9 cellular contexts compared by ENCODE assay signal in genomic region chr4:82780398-82781231, GRCh38. TPM values are rescaled to one million over a fixed set of nuclear protein-coding genes. Genes with fewer than 3 reads are reported as not detected.
DNase-seq lines count a peak whose midpoint lies in the region; ATAC-seq and TF ChIP-seq lines count a peak whose summit lies in the region.
"Had no signal": no experiment of that assay in that cellular context is flagged by ENCODE, and none has a peak within 500 bp of the region (broad histone marks: within the 10 kb centered on the region; RNA-seq: fewer than 3 reads in every experiment).

No MANE protein-coding gene starts in this region.

- ATAC-seq in HG02973 (IDR thresholded peaks at IDR 0.05; ENCODE audit: unreplicated experiment): peak; percentile 81
- no peak for ATAC-seq in esophagus mucosa

- no peaks in the 10 kb centered on the region for H3K27me3 Mint-ChIP-seq in osteocyte (ENCODE audit: unreplicated experiment)
- H3K27me3 Mint-ChIP-seq: activated naive CD8-positive, alpha-beta T cell had no signal

- no peak overlapping the region for H3K4me3 Mint-ChIP-seq in osteocyte (ENCODE audit: unreplicated experiment)
- H3K4me3 Mint-ChIP-seq: activated naive CD8-positive, alpha-beta T cell had no signal

- H3K9me3 Mint-ChIP-seq in osteocyte (ENCODE audit: unreplicated experiment): no peaks in the 10 kb centered on the region

- peaks cover 51% of the 10 kb centered on the region for H3K4me1 Mint-ChIP-seq in osteocyte (ENCODE audit: unreplicated experiment)

- DNase-seq in DMS153 treated with DMSO at 0.1 percent for 48 hours (lab: John Stamatoyannopoulos, UW; ENCODE audit: unreplicated experiment) (peak; percentile 96), NCI-H2227 treated with DMSO at 0.1 percent for 48 hours (lab: John Stamatoyannopoulos, UW) (peak; percentile 34), choroid plexus epithelial cell (ENCODE audit: low read depth) (peak; percentile 95), osteocyte (ENCODE audit: extremely low spot score, unreplicated experiment) (peak; percentile 88), cerebellum (ENCODE audit: low spot score) (no peak), GM10266 (ENCODE audit: extremely low spot score) (no peak)

- TF ChIP-seq CTCF in choroid plexus epithelial cell (conservative IDR thresholded peaks at IDR 0.05; ENCODE audit: low read depth, low read length) (peak; percentile 49), osteocyte (IDR thresholded peaks at IDR 0.05) (peak; percentile 34), GM10266 (IDR thresholded peaks at IDR 0.05; ENCODE audit: control insufficient read depth, insufficient read depth, low read depth, missing control alignments) (no peak)

- peak overlapping the region; percentile 77 for H3K27ac Mint-ChIP-seq in osteocyte (ENCODE audit: unreplicated experiment)
- H3K27ac Mint-ChIP-seq: activated naive CD8-positive, alpha-beta T cell had no signal

- no peak overlapping the region for H3K4me3 ChIP-seq in choroid plexus epithelial cell (ENCODE audit: low read depth, low read length)

- H3K36me3 Mint-ChIP-seq in osteocyte (ENCODE audit: unreplicated experiment): no peaks in the 10 kb centered on the region
- H3K36me3 Mint-ChIP-seq: activated naive CD8-positive, alpha-beta T cell had no signal

RNA-seq across cellular contexts. Expression of gene SCD5, which starts 18.0 kb away (rescaled TPM):
- total RNA-seq in osteocyte: 23.7 and 23.9 TPM in 2 replicates
- 134 TPM for total RNA-seq in cerebellum
- total RNA-seq in esophagus mucosa: 1.9 TPM

Comparison
In these comparisons a context has a peak if more than half of its experiments do, and no peak if none do; other contexts are left out.
1. DNase-seq: peak in DMS153 treated with DMSO at 0.1 percent for 48 hours (single experiment), NCI-H2227 treated with DMSO at 0.1 percent for 48 hours (single experiment), choroid plexus epithelial cell (single experiment) and osteocyte (single experiment); none in cerebellum (single experiment) and GM10266 (single experiment).